In the genomic region with DNA sequence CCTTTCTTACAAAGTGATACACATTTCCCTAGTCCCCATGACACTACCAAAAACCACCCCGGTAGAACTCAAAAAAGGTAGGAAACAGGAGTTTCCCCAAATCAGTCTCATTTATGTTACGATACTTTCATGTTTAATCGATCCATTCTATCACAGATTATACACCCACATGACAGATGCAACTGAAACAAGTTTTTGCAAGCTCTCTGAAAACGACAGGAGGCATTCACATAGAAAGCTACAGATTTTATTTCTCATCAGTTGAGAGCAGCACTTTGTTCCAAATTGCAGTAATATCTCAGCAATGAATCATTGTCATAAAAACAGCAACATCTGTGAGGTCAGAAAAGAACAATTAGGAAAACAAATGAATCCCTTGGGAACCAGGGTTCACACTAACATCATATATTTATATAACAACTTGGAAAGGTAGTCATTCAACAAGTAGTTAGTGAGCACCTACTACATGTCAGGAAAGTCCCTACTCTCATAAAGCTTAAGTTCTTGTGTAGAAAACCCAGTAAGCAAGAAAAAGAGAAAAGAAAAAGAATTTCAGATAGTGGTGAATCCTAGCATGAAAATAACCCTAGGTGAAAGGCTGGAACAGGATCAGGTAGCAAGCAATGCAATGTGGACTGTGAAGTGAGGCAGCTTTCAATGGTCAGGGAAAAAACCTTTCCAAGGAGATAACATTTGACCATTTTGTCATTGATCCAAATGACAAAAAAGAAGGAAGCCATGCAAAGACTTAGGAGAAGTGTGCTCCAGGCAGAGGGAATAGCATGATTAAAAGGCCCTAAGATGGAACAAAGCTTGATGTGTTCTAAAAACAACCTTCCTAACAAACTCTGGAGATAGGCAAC, we compare ENCODE assay signal across 11 cellular contexts. TPM values are rescaled to one million over a fixed set of nuclear protein-coding genes. Genes with fewer than 3 reads are reported as not detected.
DNase-seq lines count a peak whose midpoint lies in the region; ATAC-seq, FAIRE-seq and TF ChIP-seq lines count a peak whose summit lies in the region.
"Had no signal": no experiment of that assay in that cellular context is flagged by ENCODE, and none has a peak within 500 bp of the region (broad histone marks: within the 10 kb centered on the region; RNA-seq: fewer than 3 reads in every experiment).

No MANE protein-coding gene starts in this region.

- TF ChIP-seq CTCF in retinal pigment epithelial cell (conservative IDR thresholded peaks at IDR 0.05; ENCODE audit: low read depth, low read length): no peak

- ATAC-seq in GM19455 (IDR thresholded peaks at IDR 0.05; ENCODE audit: unreplicated experiment): no peak

- H3K4me3 ChIP-seq in retinal pigment epithelial cell (ENCODE audit: low read length): no peak overlapping the region

- DNase-seq in Daoy (ENCODE audit: low read depth): peak; percentile 82
- DNase-seq in RCC 7860 (ENCODE audit: low spot score): peak; percentile 81
- DNase-seq in fibroblast of peridontal ligament (ENCODE audit: extremely low read depth): peak; percentile 93
- peak; percentile 69 for DNase-seq in retinal pigment epithelial cell (ENCODE audit: low read depth)
- DNase-seq in DMS79 (lab: John Stamatoyannopoulos, UW): no peak
- DNase-seq in NCI-H2107 (lab: John Stamatoyannopoulos, UW): no peak
- no peak for DNase-seq in cerebellar cortex (ENCODE audit: low spot score)
- DNase-seq: left cardiac atrium, NCI-H1436 had no signal

- no peak for FAIRE-seq in RCC 7860 (lab: Jason Lieb, UNC)
- FAIRE-seq: H1 had no signal

RNA-seq across cellular contexts. Expression of a gene that starts 8.3 kb away (rescaled TPM):
- total RNA-seq in Daoy (2014; rRNA removed; shearing (Covaris generic)): 5.7 and 7.8 TPM in 2 replicates

RNA-seq across cellular contexts. Expression of a gene that starts 41.2 kb away (rescaled TPM):
- not detected in 2 replicates for total RNA-seq in Daoy (2014; rRNA removed; shearing (Covaris generic))
- total RNA-seq: H1, left cardiac atrium had no signal

Comparison
In these comparisons a context has a peak if more than half of its experiments do, and no peak if none do; other contexts are left out.
1. DNase-seq: peak in Daoy (single experiment), RCC 7860 (single experiment), fibroblast of peridontal ligament (single experiment) and retinal pigment epithelial cell (single experiment); none in DMS79 (single experiment), NCI-H2107 (single experiment) and cerebellar cortex (single experiment).